19 cellular contexts compared by ENCODE assay signal in the genomic region with DNA sequence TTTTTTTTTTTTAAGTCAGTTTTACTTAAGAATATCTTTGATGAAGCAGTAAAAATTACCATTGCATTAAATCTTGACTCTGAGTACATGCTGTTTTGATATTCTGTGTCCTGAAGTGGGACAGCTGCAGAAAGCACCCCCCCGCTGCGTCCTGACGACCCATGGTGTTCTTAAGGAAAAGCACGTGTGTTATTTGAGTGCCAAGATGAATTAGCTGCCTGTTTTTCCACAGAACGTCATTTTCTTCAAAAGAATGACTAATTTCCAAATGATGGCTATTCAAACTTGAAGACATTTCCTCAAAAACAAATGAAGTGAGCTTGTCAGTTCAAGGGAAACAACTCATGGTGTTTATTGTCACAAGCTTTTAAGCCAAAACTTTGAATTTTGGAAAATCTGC. TPM values are rescaled to one million over a fixed set of nuclear protein-coding genes. Genes with fewer than 3 reads are reported as not detected.
DNase-seq lines count a peak whose midpoint lies in the region; ATAC-seq and TF ChIP-seq lines count a peak whose summit lies in the region.
"Had no signal": no experiment of that assay in that cellular context is flagged by ENCODE, and none has a peak within 500 bp of the region (broad histone marks: within the 10 kb centered on the region; RNA-seq: fewer than 3 reads in every experiment).

No MANE protein-coding gene starts in this region.

- H3K79me2 ChIP-seq in fibroblast of lung (ENCODE audit: control insufficient read depth, insufficient read depth, low read length) = no peaks in the 10 kb centered on the region

- DNase-seq in Right ventricle myocardium superior (no peak), right atrium auricular region (ENCODE audit: low spot score) (no peak), fibroblast of lung (ENCODE audit: low read depth in 2 of 2) (peak; percentile 57 to 73), D341Med (ENCODE audit: low spot score) (no peak), NCI-H2081 treated with DMSO at 0.1 percent for 48 hours (lab: John Stamatoyannopoulos, UW) (no peak), DMS53 treated with DMSO at 0.1 percent for 48 hours (lab: John Stamatoyannopoulos, UW; ENCODE audit: unreplicated experiment) (no peak)
- DNase-seq: 8988T; activated CD4-positive, alpha-beta T cell treated with anti-CD3 and anti-CD28 coated beads for 4 hours; activated T-cell treated with anti-CD3 and anti-CD28 coated beads, Interleukin-2, amount 50 U/mL, for 1 hour; CD4-positive, alpha-beta memory T cell; glutamatergic neuron; kidney; NCI-H1930; posterior cingulate gyrus; stimulated activated CD4-positive, alpha-beta T cell treated with anti-CD3 and anti-CD28 coated beads, Interleukin-2, amount 100 ng/mL, for 48 hours; upper lobe of right lung had no signal

- peaks cover 14% of the 10 kb centered on the region for H3K4me1 Mint-ChIP-seq in nephron
- H3K4me1 Mint-ChIP-seq: CD4-positive, alpha-beta memory T cell had no signal

- H3K4me1 ChIP-seq in right atrium auricular region (no peaks in the 10 kb centered on the region), fibroblast of lung (ENCODE audit: control insufficient read depth, extremely low read depth, insufficient read depth, low read length) (no peaks in the 10 kb centered on the region), gastroesophageal sphincter (peaks cover 0 to 24% (median 6%) of the 10 kb centered on the region in 3 donors)
- H3K4me1 ChIP-seq: upper lobe of right lung had no signal

- H3K36me3 Mint-ChIP-seq in nephron (ENCODE audit: low read depth) = peaks cover 4% of the 10 kb centered on the region

- no peak for TF ChIP-seq POLR2A in gastroesophageal sphincter (IDR thresholded peaks at IDR 0.05)

- peak overlapping the region; percentile 13 to 78 (median 29) for H3K27ac Mint-ChIP-seq in nephron
- H3K27ac Mint-ChIP-seq: T-helper 2 cell treated with Interferon-gamma antibody and Interleukin-4, amounts not matched to agents 5 μg/mL and 100 μg/mL, for 36 hours had no signal

- no peak overlapping the region for H3K4me3 Mint-ChIP-seq in nephron
- H3K4me3 Mint-ChIP-seq: CD4-positive, alpha-beta memory T cell; T-helper 2 cell treated with Interferon-gamma antibody and Interleukin-4, amounts not matched to agents 5 μg/mL and 100 μg/mL, for 36 hours had no signal

- H3K4me3 ChIP-seq in right atrium auricular region (no peak overlapping the region), fibroblast of lung (replicated peaks in 1 of 4; ENCODE audit: control extremely low read depth in 1 of 4, insufficient read depth in 1 of 4, low read depth in 3 of 4, low read length in 4 of 4) (no peak overlapping the region), gastroesophageal sphincter (no peak overlapping the region)
- H3K4me3 ChIP-seq: upper lobe of right lung had no signal

- H3K27ac ChIP-seq in right atrium auricular region (no peak overlapping the region), fibroblast of lung (ENCODE audit: insufficient read depth, low read length) (no peak overlapping the region), gastroesophageal sphincter (peak overlapping the region in 1 of 4 donors; percentile 36)
- H3K27ac ChIP-seq: upper lobe of right lung had no signal

- no peaks in the 10 kb centered on the region for H4K20me1 ChIP-seq in fibroblast of lung (ENCODE audit: control insufficient read depth, extremely low read depth, insufficient read depth, low read length)

- H3K36me3 ChIP-seq in right atrium auricular region (no peaks in the 10 kb centered on the region), fibroblast of lung (ENCODE audit: control insufficient read depth, insufficient read depth, low read length) (no peaks in the 10 kb centered on the region), gastroesophageal sphincter (no peaks in the 10 kb centered on the region)
- H3K36me3 ChIP-seq: upper lobe of right lung had no signal

- H3K9me3 ChIP-seq in right atrium auricular region (no peaks in the 10 kb centered on the region), fibroblast of lung (ENCODE audit: control insufficient read depth, insufficient read depth, low read depth, low read length) (no peaks in the 10 kb centered on the region), gastroesophageal sphincter (peaks cover 0 to 4% (median 0%) of the 10 kb centered on the region in 3 donors)
- H3K9me3 ChIP-seq: upper lobe of right lung had no signal

- H3K27me3 ChIP-seq in right atrium auricular region (no peaks in the 10 kb centered on the region), fibroblast of lung (ENCODE audit: control insufficient read depth, insufficient read depth, low read length) (no peaks in the 10 kb centered on the region), gastroesophageal sphincter (no peaks in the 10 kb centered on the region)
- H3K27me3 ChIP-seq: upper lobe of right lung had no signal

- H3K9ac ChIP-seq in fibroblast of lung (ENCODE audit: insufficient read depth, low read length) = no peak overlapping the region

- ATAC-seq in Right ventricle myocardium superior (ENCODE audit: poor library complexity) (peak; percentile 59), gastroesophageal sphincter (no peak)
- ATAC-seq: upper lobe of right lung had no signal

- no peaks in the 10 kb centered on the region for H3K27me3 Mint-ChIP-seq in nephron (ENCODE audit: low read depth)
- H3K27me3 Mint-ChIP-seq: CD4-positive, alpha-beta memory T cell had no signal

- peaks cover 11% of the 10 kb centered on the region for H3K9me3 Mint-ChIP-seq in nephron
- H3K9me3 Mint-ChIP-seq: T-helper 2 cell treated with Interferon-gamma antibody and Interleukin-4, amounts not matched to agents 5 μg/mL and 100 μg/mL, for 36 hours had no signal

- no peak overlapping the region for H2AFZ ChIP-seq in fibroblast of lung (ENCODE audit: low read length)

- intact Hi-C loops in Right ventricle myocardium superior (cut with DNase I) = no loop called here

- peak overlapping the region; percentile 9 for H3K4me2 ChIP-seq in fibroblast of lung (ENCODE audit: extremely low read depth, insufficient read depth, low read length)

- WGBS in gastroesophageal sphincter (ENCODE audit: low coverage in 1 of 2), 2 donors = 21 to 43% methylated on average over 5 of the region's 5 CpGs

- TF ChIP-seq CTCF in right atrium auricular region (IDR thresholded peaks at IDR 0.05) (no peak), fibroblast of lung (conservative IDR thresholded peaks at IDR 0.05 in 1 of 2, IDR thresholded peaks at IDR 0.05 in 1 of 2; ENCODE audit: low read depth in 1 of 2, low read length in 2 of 2) (no peak), nephron (IDR thresholded peaks at IDR 0.05; ENCODE audit: unreplicated experiment in 3 of 3) (no peak), gastroesophageal sphincter (IDR thresholded peaks at IDR 0.05) (no peak)

- TF ChIP-seq EP300 in gastroesophageal sphincter (IDR thresholded peaks at IDR 0.05) = no peak

RNA-seq across cellular contexts. Expression of a gene that starts 45.9 kb away (rescaled TPM):
- total RNA-seq in Right ventricle myocardium superior (55.2 TPM), right atrium auricular region (10 to 100 TPM; 33.4 to 39.9 TPM), fibroblast of lung (25.7 and 29.9 TPM in 2 replicates), gastroesophageal sphincter (10 to 100 TPM; 37.7 to 78.1 (median 47.1) TPM)
- 32.1 and 39.9 TPM in 2 replicates for polyA plus RNA-seq in fibroblast of lung
- 23.1 and 34.4 TPM in 2 replicates for polyA plus RNA-seq in fibroblast of lung (2012)
- polyA minus RNA-seq in fibroblast of lung (ENCODE audit: low replicate concordance) = 2.9 and 3.4 TPM in 2 replicates

Comparison
In these comparisons a context has a peak if more than half of its experiments do, and no peak if none do; other contexts are left out.
1. DNase-seq: peak in fibroblast of lung (2 of 2); none in Right ventricle myocardium superior (single experiment), right atrium auricular region (single experiment), D341Med (single experiment), NCI-H2081 treated with DMSO at 0.1 percent for 48 hours (single experiment) and DMS53 treated with DMSO at 0.1 percent for 48 hours (single experiment).